ENCODE assay signal across 18 cellular contexts in the genomic region with DNA sequence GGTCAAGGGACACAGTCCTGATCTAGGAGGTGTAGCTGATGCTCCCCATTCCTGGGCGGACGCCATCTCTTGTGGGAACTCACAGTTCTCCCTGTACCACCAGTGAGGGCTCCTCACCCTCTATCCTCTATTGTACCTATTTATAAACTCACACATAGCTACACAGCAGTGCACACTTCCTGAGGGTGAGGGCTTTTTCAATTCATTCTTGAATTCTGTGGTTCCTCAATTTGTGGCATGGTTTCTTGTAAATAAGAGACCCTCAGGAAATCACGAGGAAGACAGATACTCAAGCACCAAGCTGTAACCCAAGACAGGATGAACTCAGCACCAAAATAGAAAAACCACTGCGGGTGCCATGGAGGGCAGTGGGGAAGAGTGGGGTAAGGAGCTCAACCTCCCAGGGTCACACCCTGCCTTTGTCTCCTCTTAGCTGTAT.
DNase-seq lines count a peak whose midpoint lies in the region; ATAC-seq and TF ChIP-seq lines count a peak whose summit lies in the region.
"Had no signal": no experiment of that assay in that cellular context is flagged by ENCODE, and none has a peak within 500 bp of the region (broad histone marks: within the 10 kb centered on the region; RNA-seq: fewer than 3 reads in every experiment).

No MANE protein-coding gene starts in this region.

- DNase-seq in heart left ventricle (no peak), superior temporal gyrus (ENCODE audit: extremely low spot score) (no peak), endodermal cell (no peak)
- no peak for DNase-seq in naive thymus-derived CD4-positive, alpha-beta T cell
- DNase-seq: activated B cell treated with CpG ODN at 0.5 μM for 24 hours; HCEC 1CT; mammary epithelial cell; stimulated activated CD4-positive, alpha-beta T cell treated with anti-CD3 and anti-CD28 coated beads, Interleukin-1b, Interleukin-23, amount 100 ng/mL, for 48 hours; stimulated activated naive CD4-positive, alpha-beta T cell; T-helper 9 cell; trophoblast cell had no signal

- H3K9me3 ChIP-seq in BLaER1 treated with 17β-estradiol and CSF1 and Interleukin-3, amounts not matched to agents 10 nM and 100 nM (replicated peaks in 1 of 11): peaks cover 20 to 43% (median 34%) of the 10 kb centered on the region in 11 experiments
- H3K9me3 ChIP-seq in Loucy (ENCODE audit: insufficient read depth, low read depth, low read length) (no peaks in the 10 kb centered on the region), heart left ventricle (peaks cover 0 to under 1% (median 0%) of the 10 kb centered on the region in 12 donors), gastroesophageal sphincter (no peaks in the 10 kb centered on the region), endodermal cell (ENCODE audit: control insufficient read depth, low read length) (no peaks in the 10 kb centered on the region)
- H3K9me3 ChIP-seq in naive thymus-derived CD4-positive, alpha-beta T cell (ENCODE audit: control insufficient read depth in 2 of 3, low read length in 3 of 3): no peaks in the 10 kb centered on the region
- H3K9me3 ChIP-seq: breast epithelium had no signal

- TF ChIP-seq EP300 in gastroesophageal sphincter (IDR thresholded peaks at IDR 0.05): no peak

- H3K4me3 Mint-ChIP-seq in naive thymus-derived CD4-positive, alpha-beta T cell: peak overlapping the region in 1 of 10 donors; percentile 43
- no peak overlapping the region for H3K4me3 Mint-ChIP-seq in endodermal cell
- H3K4me3 Mint-ChIP-seq: activated B cell treated with CpG ODN at 0.5 μM for 24 hours; activated T-helper 1 cell treated with anti-CD3 and anti-CD28 coated beads, Interleukin-12 subunit alpha, Interleukin-12 subunit beta, Interleukin-2, Interleukin-4 antibody, amounts not matched to agents 30 ng/mL and 10 ng/mL and 1 ng/mL, durations not matched to agents 14 hours and 24 hours and 36 hours; nephron had no signal

- peak overlapping the region in 10 of 11 experiments; percentile 33 to 79 (median 68); a peak in 19 of 22 replicates for H3K27ac ChIP-seq in BLaER1 treated with 17β-estradiol and CSF1 and Interleukin-3, amounts not matched to agents 10 nM and 100 nM
- H3K27ac ChIP-seq in heart left ventricle: no peak overlapping the region
- H3K27ac ChIP-seq in naive thymus-derived CD4-positive, alpha-beta T cell (ENCODE audit: low read depth, low read length): no peak overlapping the region
- no peak overlapping the region for H3K27ac ChIP-seq in gastroesophageal sphincter
- no peak overlapping the region for H3K27ac ChIP-seq in endodermal cell (ENCODE audit: low read depth, low read length)
- H3K27ac ChIP-seq: breast epithelium, hepatocyte had no signal

- peaks cover 61 to 86% (median 77%) of the 10 kb centered on the region in 10 experiments for H3K4me1 ChIP-seq in BLaER1 treated with 17β-estradiol and CSF1 and Interleukin-3, amounts not matched to agents 10 nM and 100 nM
- H3K4me1 ChIP-seq in Loucy (ENCODE audit: insufficient read depth, low read length, poor library complexity, severe bottlenecking): peaks cover 12% of the 10 kb centered on the region
- H3K4me1 ChIP-seq in heart left ventricle: peaks cover 0 to 8% (median 0%) of the 10 kb centered on the region in 12 donors
- peaks cover 0 to 3% of the 10 kb centered on the region in 2 donors for H3K4me1 ChIP-seq in naive thymus-derived CD4-positive, alpha-beta T cell (ENCODE audit: control insufficient read depth in 2 of 2, insufficient read depth in 2 of 2, low read length in 2 of 2)
- no peaks in the 10 kb centered on the region for H3K4me1 ChIP-seq in gastroesophageal sphincter
- H3K4me1 ChIP-seq in endodermal cell (ENCODE audit: control insufficient read depth, insufficient read depth, low read length): no peaks in the 10 kb centered on the region
- H3K4me1 ChIP-seq: breast epithelium had no signal

- peak overlapping the region in 9 of 11 experiments; percentile 40 to 67 (median 55); a peak in 15 of 22 replicates for H3K9ac ChIP-seq in BLaER1 treated with 17β-estradiol and CSF1 and Interleukin-3, amounts not matched to agents 10 nM and 100 nM
- no peak overlapping the region for H3K9ac ChIP-seq in Loucy (ENCODE audit: low read depth, low read length, poor library complexity, severe bottlenecking)
- no peak overlapping the region for H3K9ac ChIP-seq in endodermal cell (ENCODE audit: extremely low read depth, low read length, poor library complexity, severe bottlenecking)

- H3K9me3 Mint-ChIP-seq in naive thymus-derived CD4-positive, alpha-beta T cell: peaks cover 0 to 6% (median 0%) of the 10 kb centered on the region in 11 donors
- H3K9me3 Mint-ChIP-seq in endodermal cell: peaks cover 20% of the 10 kb centered on the region
- H3K9me3 Mint-ChIP-seq: activated B cell treated with CpG ODN at 0.5 μM for 24 hours; activated T-helper 1 cell treated with anti-CD3 and anti-CD28 coated beads, Interleukin-12 subunit alpha, Interleukin-12 subunit beta, Interleukin-2, Interleukin-4 antibody, amounts not matched to agents 30 ng/mL and 10 ng/mL and 1 ng/mL, durations not matched to agents 14 hours and 24 hours and 36 hours had no signal

- CTCF ChIA-PET in naive thymus-derived CD4-positive, alpha-beta T cell (lab: Charles Lee): no interaction called here

- peaks cover 6 to 38% (median 25%) of the 10 kb centered on the region in 5 donors for H3K27me3 Mint-ChIP-seq in naive thymus-derived CD4-positive, alpha-beta T cell
- H3K27me3 Mint-ChIP-seq in endodermal cell (ENCODE audit: insufficient read depth): peaks cover 6% of the 10 kb centered on the region

- no peak overlapping the region for H3K27ac Mint-ChIP-seq in naive thymus-derived CD4-positive, alpha-beta T cell
- no peak overlapping the region for H3K27ac Mint-ChIP-seq in endodermal cell
- H3K27ac Mint-ChIP-seq: activated B cell treated with CpG ODN at 0.5 μM for 24 hours; activated T-helper 1 cell treated with anti-CD3 and anti-CD28 coated beads, Interleukin-12 subunit alpha, Interleukin-12 subunit beta, Interleukin-2, Interleukin-4 antibody, amounts not matched to agents 30 ng/mL and 10 ng/mL and 1 ng/mL, durations not matched to agents 14 hours and 24 hours and 36 hours; nephron had no signal

- H3F3A ChIP-seq in Loucy (ENCODE audit: low read depth): no peaks in the 10 kb centered on the region

- H3K36me3 ChIP-seq in BLaER1 treated with 17β-estradiol and CSF1 and Interleukin-3, amounts not matched to agents 10 nM and 100 nM: no peaks in the 10 kb centered on the region
- H3K36me3 ChIP-seq in Loucy (ENCODE audit: insufficient read depth, low read length) (no peaks in the 10 kb centered on the region), heart left ventricle (no peaks in the 10 kb centered on the region), gastroesophageal sphincter (no peaks in the 10 kb centered on the region), endodermal cell (ENCODE audit: control insufficient read depth, insufficient read depth, low read length) (no peaks in the 10 kb centered on the region)
- no peaks in the 10 kb centered on the region for H3K36me3 ChIP-seq in naive thymus-derived CD4-positive, alpha-beta T cell (ENCODE audit: control insufficient read depth in 2 of 3, insufficient read depth in 3 of 3, low read length in 3 of 3)
- H3K36me3 ChIP-seq: breast epithelium had no signal

- H3K9me2 ChIP-seq in Loucy (replicated peaks; ENCODE audit: low read depth, low read length): no peaks in the 10 kb centered on the region

- intact Hi-C loops in heart left ventricle (cut with DNase I): no loop called here
- intact Hi-C loops in naive thymus-derived CD4-positive, alpha-beta T cell (cut with micrococcal nuclease): no loop called here

- peaks cover 9 to 26% (median 22%) of the 10 kb centered on the region in 7 donors for H3K4me1 Mint-ChIP-seq in naive thymus-derived CD4-positive, alpha-beta T cell
- H3K4me1 Mint-ChIP-seq in endodermal cell: no peaks in the 10 kb centered on the region
- H3K4me1 Mint-ChIP-seq: activated B cell treated with CpG ODN at 0.5 μM for 24 hours, nephron had no signal

- H4K20me1 ChIP-seq in BLaER1 treated with 17β-estradiol and CSF1 and Interleukin-3, amounts not matched to agents 10 nM and 100 nM: peaks cover 0 to 29% (median 0%) of the 10 kb centered on the region in 11 experiments; a peak in 7 of 22 replicates
- H4K20me1 ChIP-seq in Loucy (ENCODE audit: insufficient read depth, low read length, poor library complexity, severe bottlenecking): no peaks in the 10 kb centered on the region

- peaks cover 0 to 81% (median 0%) of the 10 kb centered on the region in 11 experiments; a peak in 11 of 22 replicates for H3K27me3 ChIP-seq in BLaER1 treated with 17β-estradiol and CSF1 and Interleukin-3, amounts not matched to agents 10 nM and 100 nM
- H3K27me3 ChIP-seq in Loucy (ENCODE audit: insufficient read depth, low read length, poor library complexity, severe bottlenecking) (no peaks in the 10 kb centered on the region), heart left ventricle (no peaks in the 10 kb centered on the region), gastroesophageal sphincter (peaks cover 23% of the 10 kb centered on the region), endodermal cell (ENCODE audit: control insufficient read depth, insufficient read depth, low read length, poor library complexity, severe bottlenecking) (no peaks in the 10 kb centered on the region)
- H3K27me3 ChIP-seq in naive thymus-derived CD4-positive, alpha-beta T cell (ENCODE audit: control insufficient read depth in 2 of 2, insufficient read depth in 2 of 2, low read length in 2 of 2): no peaks in the 10 kb centered on the region
- H3K27me3 ChIP-seq: hepatocyte had no signal

- H3K36me3 Mint-ChIP-seq in naive thymus-derived CD4-positive, alpha-beta T cell: peaks cover 0 to 3% (median 0%) of the 10 kb centered on the region in 5 donors
- H3K36me3 Mint-ChIP-seq in endodermal cell (ENCODE audit: low read depth): no peaks in the 10 kb centered on the region

- ATAC-seq in heart left ventricle (peak; percentile 51 to 78 (median 70)), gastroesophageal sphincter (no peak)
- peak; percentile 37 for ATAC-seq in naive thymus-derived CD4-positive, alpha-beta T cell

- no peak for TF ChIP-seq POLR2A in heart left ventricle (IDR thresholded peaks at IDR 0.05)
- no peak for TF ChIP-seq POLR2A in gastroesophageal sphincter (IDR thresholded peaks at IDR 0.05)

- H3K79me2 ChIP-seq in Loucy (ENCODE audit: insufficient read depth, low read length): no peaks in the 10 kb centered on the region
- H3K79me2 ChIP-seq: hepatocyte had no signal

- POLR2A ChIA-PET in naive thymus-derived CD4-positive, alpha-beta T cell (lab: Charles Lee): no interaction called here

- TF ChIP-seq CTCF in Loucy (conservative IDR thresholded peaks at IDR 0.05; ENCODE audit: low read length) (no peak), heart left ventricle (IDR thresholded peaks at IDR 0.05) (no peak), gastroesophageal sphincter (IDR thresholded peaks at IDR 0.05) (no peak), endodermal cell (conservative IDR thresholded peaks at IDR 0.05) (no peak)

- 59 to 74% (median 66%) methylated on average over 4 of the region's 4 CpGs for whole genome bisulfite sequencing in heart left ventricle, 4 donors
- 83 to 90% methylated on average over 1 to 2 of the region's 4 CpGs for WGBS in gastroesophageal sphincter (ENCODE audit: low coverage in 1 of 2), 2 donors
- 95 to 98% methylated on average over 4 of the region's 4 CpGs for WGBS in endodermal cell (ENCODE audit: insufficient coverage in 1 of 2, insufficient read length in 1 of 2), 2 experiments

- peak overlapping the region in 8 of 10 experiments; percentile 6 to 35 (median 17); a peak in 8 of 20 replicates for H3K4me3 ChIP-seq in BLaER1 treated with 17β-estradiol and CSF1 and Interleukin-3, amounts not matched to agents 10 nM and 100 nM
- no peak overlapping the region for H3K4me3 ChIP-seq in Loucy (ENCODE audit: low read length, poor library complexity, severe bottlenecking)
- no peak overlapping the region for H3K4me3 ChIP-seq in heart left ventricle
- H3K4me3 ChIP-seq in naive thymus-derived CD4-positive, alpha-beta T cell (ENCODE audit: low read length): no peak overlapping the region
- H3K4me3 ChIP-seq in gastroesophageal sphincter: no peak overlapping the region
- H3K4me3 ChIP-seq in endodermal cell (ENCODE audit: low read length): no peak overlapping the region
- H3K4me3 ChIP-seq: breast epithelium, hepatocyte had no signal

- H2AFZ ChIP-seq in Loucy (ENCODE audit: low read length): no peak overlapping the region
- H2AFZ ChIP-seq: hepatocyte had no signal

- H3K4me2 ChIP-seq in BLaER1 treated with 17β-estradiol and CSF1 and Interleukin-3, amounts not matched to agents 10 nM and 100 nM: peak overlapping the region; percentile 75 to 98 (median 91)
- peak overlapping the region; percentile 30 for H3K4me2 ChIP-seq in Loucy (ENCODE audit: low read depth, low read length, poor library complexity, severe bottlenecking)
- H3K4me2 ChIP-seq: hepatocyte had no signal

Comparison
In these comparisons a context has a peak if more than half of its experiments do, and no peak if none do; other contexts are left out.
1. H3K27ac ChIP-seq: peak in BLaER1 treated with 17β-estradiol and CSF1 and Interleukin-3, amounts not matched to agents 10 nM and 100 nM (10 of 11); none in heart left ventricle (0 of 12), naive thymus-derived CD4-positive, alpha-beta T cell (single experiment), gastroesophageal sphincter (0 of 4) and endodermal cell (single experiment).
2. H3K4me3 ChIP-seq: peak in BLaER1 treated with 17β-estradiol and CSF1 and Interleukin-3, amounts not matched to agents 10 nM and 100 nM (8 of 10); none in Loucy (single experiment), heart left ventricle (0 of 12), naive thymus-derived CD4-positive, alpha-beta T cell (single experiment), gastroesophageal sphincter (0 of 2) and endodermal cell (single experiment).
3. H3K9ac ChIP-seq: peak in BLaER1 treated with 17β-estradiol and CSF1 and Interleukin-3, amounts not matched to agents 10 nM and 100 nM (9 of 11); none in Loucy (single experiment) and endodermal cell (single experiment).